In the genomic region with DNA sequence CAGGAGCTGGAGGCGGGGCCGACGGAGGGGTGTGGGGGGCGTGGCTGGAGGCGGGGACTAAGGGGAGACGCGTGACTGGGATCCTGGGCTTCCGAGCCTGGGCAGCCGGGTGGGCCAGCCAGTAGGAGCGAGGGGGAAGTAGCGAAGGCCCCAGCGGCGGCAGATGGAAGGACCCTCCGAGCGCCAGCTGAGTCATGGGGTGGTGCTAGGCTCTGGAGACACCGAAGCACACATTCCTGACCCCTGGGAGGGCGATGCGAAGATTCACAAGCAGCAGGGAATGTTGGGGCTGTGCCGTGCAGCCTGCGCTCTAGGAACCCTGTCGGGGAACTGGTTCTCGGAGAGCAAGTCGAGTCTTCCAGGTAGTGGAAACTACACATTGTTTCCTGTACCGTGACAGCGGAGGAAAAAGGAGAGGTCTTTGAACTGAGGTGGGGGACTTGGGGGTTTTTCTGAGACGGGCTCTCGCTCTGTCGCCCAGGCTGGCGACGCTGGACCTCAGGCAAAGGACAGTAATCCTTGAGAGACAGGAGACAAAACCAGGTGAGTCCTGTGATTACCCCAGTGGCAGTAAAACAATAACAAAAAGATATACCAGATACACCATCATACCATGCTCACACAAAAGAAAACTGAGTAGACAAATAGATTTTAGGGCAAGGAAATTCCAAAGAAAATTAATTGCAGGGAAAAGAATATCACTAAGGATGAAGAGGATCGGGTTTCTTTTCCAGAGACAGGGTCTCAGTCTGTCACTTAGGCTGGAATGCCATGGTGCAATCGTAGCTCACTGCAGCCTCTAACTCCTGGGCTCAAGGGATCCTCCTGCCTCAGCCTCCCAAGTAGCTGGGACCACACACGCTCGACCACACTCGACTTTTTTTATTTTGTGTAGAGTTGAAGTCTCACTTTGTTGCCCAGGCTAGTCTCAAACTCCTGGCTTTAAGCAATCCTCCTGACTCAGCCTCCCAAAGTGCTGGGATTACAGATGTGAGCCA, we compare ENCODE assay signal across 8 cellular contexts. TPM values are rescaled to one million over a fixed set of nuclear protein-coding genes. Genes with fewer than 3 reads are reported as not detected.
A peak's percentile ranks its signal among the peaks of the same experiment; 100 is the strongest.
DNase-seq lines count a peak whose midpoint lies in the region; ATAC-seq and TF ChIP-seq lines count a peak whose summit lies in the region.

No MANE protein-coding gene starts in this region.

- peaks cover 18% of the 10 kb centered on the region for H3K36me3 ChIP-seq in OCI-LY3 (replicated peaks; ENCODE audit: low read depth, low read length)
- H3K36me3 ChIP-seq in endodermal cell (ENCODE audit: control insufficient read depth, insufficient read depth, low read length) = no peaks in the 10 kb centered on the region

- peak overlapping the region; percentile 70 for H3K9ac ChIP-seq in OCI-LY3 (ENCODE audit: low read length)
- H3K9ac ChIP-seq in endodermal cell (ENCODE audit: extremely low read depth, low read length, poor library complexity, severe bottlenecking) = peak overlapping the region; percentile 89

- H3K4me3 ChIP-seq in OCI-LY3 (ENCODE audit: low read length) = peak overlapping the region; percentile 83
- peak overlapping the region; percentile 87 for H3K4me3 ChIP-seq in endodermal cell (ENCODE audit: low read length)

- H3K79me2 ChIP-seq in OCI-LY3 (ENCODE audit: low read length) = peaks cover 40% of the 10 kb centered on the region

- peaks cover 37% of the 10 kb centered on the region for H3K4me1 Mint-ChIP-seq in stimulated activated naive CD8-positive, alpha-beta T cell treated with anti-CD3 and anti-CD28 coated beads, Interleukin-15, Interleukin-2, amounts not matched to agents 100 ng/mL and 50 ng/mL, for 24 hours (ENCODE audit: low read depth)
- H3K4me1 Mint-ChIP-seq in endodermal cell = peaks cover 16% of the 10 kb centered on the region
- H3K4me1 Mint-ChIP-seq in osteocyte (ENCODE audit: unreplicated experiment) = peaks cover 36% of the 10 kb centered on the region

- no peak for ATAC-seq in stimulated activated naive CD8-positive, alpha-beta T cell treated with anti-CD3 and anti-CD28 coated beads, Interleukin-15, Interleukin-2, amounts not matched to agents 100 U/mL and 50 U/mL, for 24 hours
- ATAC-seq in HG02973 (IDR thresholded peaks at IDR 0.05; ENCODE audit: unreplicated experiment) = peak; percentile 57
- ATAC-seq in GM21786 (IDR thresholded peaks at IDR 0.05; ENCODE audit: unreplicated experiment) = no peak

- H3K4me1 ChIP-seq in OCI-LY3 (ENCODE audit: low read length) (peaks cover 12% of the 10 kb centered on the region; the same call in 1 of the 2 replicates), endodermal cell (ENCODE audit: control insufficient read depth, insufficient read depth, low read length) (no peaks in the 10 kb centered on the region)

- H3K9me3 ChIP-seq in OCI-LY3 (ENCODE audit: insufficient read depth, low read length) (no peaks in the 10 kb centered on the region), endodermal cell (ENCODE audit: control insufficient read depth, low read length) (no peaks in the 10 kb centered on the region)

- no peak for DNase-seq in stimulated activated naive CD8-positive, alpha-beta T cell treated with anti-CD3 and anti-CD28 coated beads, Interleukin-15, Interleukin-2, amounts not matched to agents 100 U/mL and 50 U/mL, for 24 hours
- DNase-seq in endodermal cell (peak; percentile 60), osteocyte (ENCODE audit: extremely low spot score, unreplicated experiment) (no peak), NCI-H2029 treated with DMSO at 0.1 percent for 48 hours (lab: John Stamatoyannopoulos, UW) (no peak)

- H3K9me3 Mint-ChIP-seq in stimulated activated naive CD8-positive, alpha-beta T cell treated with anti-CD3 and anti-CD28 coated beads, Interleukin-15, Interleukin-2, amounts not matched to agents 100 ng/mL and 50 ng/mL, for 24 hours = no peaks in the 10 kb centered on the region
- peaks cover 4% of the 10 kb centered on the region for H3K9me3 Mint-ChIP-seq in endodermal cell
- H3K9me3 Mint-ChIP-seq in osteocyte (ENCODE audit: unreplicated experiment) = no peaks in the 10 kb centered on the region

- H3K27ac ChIP-seq in OCI-LY3 (ENCODE audit: low read length) (no peak overlapping the region), endodermal cell (ENCODE audit: low read depth, low read length) (peak overlapping the region; percentile 80)

- H3K27me3 ChIP-seq in OCI-LY3 (ENCODE audit: low read depth, low read length) (no peaks in the 10 kb centered on the region), endodermal cell (ENCODE audit: control insufficient read depth, insufficient read depth, low read length, poor library complexity, severe bottlenecking) (no peaks in the 10 kb centered on the region)

- TF ChIP-seq CTCF in OCI-LY3 (IDR thresholded peaks at IDR 0.05; ENCODE audit: low read depth, low read length) (no peak), endodermal cell (conservative IDR thresholded peaks at IDR 0.05) (peak; percentile 60), osteocyte (IDR thresholded peaks at IDR 0.05) (peak; percentile 32)

- WGBS in endodermal cell (ENCODE audit: insufficient coverage in 1 of 2, insufficient read length in 1 of 2), 2 experiments = 12 to 14% methylated on average over 23 to 35 of the region's 35 CpGs

- H3K27me3 Mint-ChIP-seq in stimulated activated naive CD8-positive, alpha-beta T cell treated with anti-CD3 and anti-CD28 coated beads, Interleukin-15, Interleukin-2, amounts not matched to agents 100 ng/mL and 50 ng/mL, for 24 hours = no peaks in the 10 kb centered on the region
- H3K27me3 Mint-ChIP-seq in endodermal cell (ENCODE audit: insufficient read depth) (no peaks in the 10 kb centered on the region), osteocyte (ENCODE audit: unreplicated experiment) (no peaks in the 10 kb centered on the region)

- peak overlapping the region; percentile 70 for H3K4me2 ChIP-seq in OCI-LY3 (ENCODE audit: low read length)

- peak overlapping the region; percentile 99 for H3K27ac Mint-ChIP-seq in stimulated activated naive CD8-positive, alpha-beta T cell treated with anti-CD3 and anti-CD28 coated beads, Interleukin-15, Interleukin-2, amounts not matched to agents 100 ng/mL and 50 ng/mL, for 24 hours
- peak overlapping the region; percentile 99 for H3K27ac Mint-ChIP-seq in endodermal cell
- H3K27ac Mint-ChIP-seq in osteocyte (ENCODE audit: unreplicated experiment) = peak overlapping the region; percentile 98

- peak overlapping the region; percentile 71; the same call in 1 of the 2 replicates for H2AFZ ChIP-seq in OCI-LY3 (ENCODE audit: low read depth, low read length)

- peaks cover 20% of the 10 kb centered on the region for H3K36me3 Mint-ChIP-seq in stimulated activated naive CD8-positive, alpha-beta T cell treated with anti-CD3 and anti-CD28 coated beads, Interleukin-15, Interleukin-2, amounts not matched to agents 100 ng/mL and 50 ng/mL, for 24 hours (ENCODE audit: low read depth)
- H3K36me3 Mint-ChIP-seq in endodermal cell (ENCODE audit: low read depth) (no peaks in the 10 kb centered on the region), osteocyte (ENCODE audit: unreplicated experiment) (peaks cover 2% of the 10 kb centered on the region)

- peak overlapping the region; percentile 96 for H3K4me3 Mint-ChIP-seq in stimulated activated naive CD8-positive, alpha-beta T cell treated with anti-CD3 and anti-CD28 coated beads, Interleukin-15, Interleukin-2, amounts not matched to agents 100 ng/mL and 50 ng/mL, for 24 hours
- H3K4me3 Mint-ChIP-seq in endodermal cell (peak overlapping the region; percentile 71), osteocyte (ENCODE audit: unreplicated experiment) (peak overlapping the region; percentile 86)

- H4K20me1 ChIP-seq in OCI-LY3 (ENCODE audit: insufficient read depth, low read length) = peaks cover 23% of the 10 kb centered on the region

RNA-seq across cellular contexts. Expression of a gene that starts 0.8 kb away (rescaled TPM):
- 10 to 100 TPM; 47.1 to 49.5 TPM for total RNA-seq in endodermal cell
- polyA plus RNA-seq in endodermal cell (2013, experiment 1 of 2) = 29.8 TPM
- 27.4 TPM for polyA plus RNA-seq in endodermal cell (2013, experiment 2 of 2)
- 44.4 TPM in 2 replicates for total RNA-seq in osteocyte

RNA-seq across cellular contexts. Expression of a gene that starts 29.9 kb away (rescaled TPM):
- total RNA-seq in endodermal cell = 1 to 10 TPM; 4.9 to 7.5 TPM
- 9.8 TPM for polyA plus RNA-seq in endodermal cell (2013, experiment 1 of 2)
- 9.2 TPM for polyA plus RNA-seq in endodermal cell (2013, experiment 2 of 2)
- 4.2 and 4.7 TPM in 2 replicates for total RNA-seq in osteocyte
